ENCODE assay signal across 8 cellular contexts in genomic region chr3:184335661-184336483, GRCh38. TPM values are rescaled to one million over a fixed set of nuclear protein-coding genes. Genes with fewer than 3 reads are reported as not detected.
DNase-seq lines count a peak whose midpoint lies in the region; ATAC-seq, FAIRE-seq and TF ChIP-seq lines count a peak whose summit lies in the region.

No MANE protein-coding gene starts in this region.

- H3K36me3 ChIP-seq in kidney (ENCODE audit: control insufficient read depth in 1 of 2, insufficient read depth in 2 of 2, low read length in 2 of 2) = peaks cover 31 to 42% of the 10 kb centered on the region in 2 donors

- no peak for TF ChIP-seq CTCF in GM13977 (IDR thresholded peaks at IDR 0.05; ENCODE audit: extremely low read depth, insufficient read depth, missing control alignments)
- no peak for TF ChIP-seq CTCF in kidney (IDR thresholded peaks at IDR 0.05; ENCODE audit: borderline replicate concordance, extremely low read depth, insufficient read depth)

- H3K27ac ChIP-seq in kidney (ENCODE audit: low read depth in 2 of 2, low read length in 2 of 2) = peak overlapping the region; percentile 93 to 95

- peaks cover 11 to 29% of the 10 kb centered on the region in 2 donors for H3K4me1 ChIP-seq in kidney (ENCODE audit: control insufficient read depth in 1 of 2, insufficient read depth in 1 of 2, low read depth in 1 of 2, low read length in 2 of 2)

- DNase-seq in GM13977 (ENCODE audit: low spot score) (peak; percentile 95), NCI-H2196 treated with DMSO at 0.1 percent for 48 hours (lab: John Stamatoyannopoulos, UW; ENCODE audit: unreplicated experiment) (peak; percentile 89), kidney (peak; percentile 95)
- peak; percentile 86 for DNase-seq in central memory CD4-positive, alpha-beta T cell
- DNase-seq in stimulated activated CD4-positive, alpha-beta T cell treated with anti-CD3 and anti-CD28 coated beads, Interleukin-15, amount 100 ng/mL, for 1 hour (ENCODE audit: low read depth in 1 of 2, low spot score in 1 of 2) = peak; percentile 77 to 86

- no peak for FAIRE-seq in kidney (lab: Jason Lieb, UNC)

- H3K9me3 ChIP-seq in kidney (ENCODE audit: control insufficient read depth in 1 of 2, low read length in 2 of 2) = no peaks in the 10 kb centered on the region

- H3K4me3 ChIP-seq in kidney (ENCODE audit: low read length in 2 of 2) = peak overlapping the region; percentile 83 to 84

- peak; percentile 58 for ATAC-seq in HG02884 (IDR thresholded peaks at IDR 0.05; ENCODE audit: unreplicated experiment)
- ATAC-seq in activated CD4-positive, CD25-positive, alpha-beta regulatory T cell treated with anti-CD3 and anti-CD28 coated beads, Interleukin-2, amount 50 U/mL, for 24 hours = peak; percentile 44 to 51
- ATAC-seq in HG03097 (IDR thresholded peaks at IDR 0.05; ENCODE audit: low FRiP score, unreplicated experiment) = no peak

- in situ Hi-C loops in GM13977 (cut with MboI; ENCODE audit: low pct_unique_long_range_greater_than_20kb, low sequenced_read_pairs, unreplicated experiment) = no loop called here

- H3K9ac ChIP-seq in kidney (ENCODE audit: low read length in 2 of 2) = peak overlapping the region; percentile 77 to 78

- intact Hi-C loops in kidney (cut with DNase I) = no loop called here

RNA-seq across cellular contexts. Expression of gene FAM131A, which starts 1.5 kb away (rescaled TPM):
- 20.1 TPM for total RNA-seq in kidney
- polyA plus RNA-seq in kidney (ENCODE audit: insufficient read depth, low read depth, low replicate concordance) = 14.0 TPM

RNA-seq across cellular contexts. Expression of gene EIF4G1, which starts 21.5 kb away (rescaled TPM):
- 327 TPM for total RNA-seq in kidney
- polyA plus RNA-seq in kidney (ENCODE audit: insufficient read depth, low read depth, low replicate concordance) = 118 TPM

RNA-seq across cellular contexts. Expression of gene CLCN2, which starts 25.5 kb away (rescaled TPM):
- 10.4 TPM for total RNA-seq in kidney
- 6.4 TPM for polyA plus RNA-seq in kidney (ENCODE audit: insufficient read depth, low read depth, low replicate concordance)

RNA-seq across cellular contexts. Expression of gene POLR2H, which starts 25.6 kb away (rescaled TPM):
- 82.0 TPM for total RNA-seq in kidney
- 157 TPM for polyA plus RNA-seq in kidney (ENCODE audit: insufficient read depth, low read depth, low replicate concordance)

RNA-seq across cellular contexts. Expression of gene PSMD2, which starts 36.8 kb away (rescaled TPM):
- total RNA-seq in kidney = 149 TPM
- 104 TPM for polyA plus RNA-seq in kidney (ENCODE audit: insufficient read depth, low read depth, low replicate concordance)
